In the genomic region with DNA sequence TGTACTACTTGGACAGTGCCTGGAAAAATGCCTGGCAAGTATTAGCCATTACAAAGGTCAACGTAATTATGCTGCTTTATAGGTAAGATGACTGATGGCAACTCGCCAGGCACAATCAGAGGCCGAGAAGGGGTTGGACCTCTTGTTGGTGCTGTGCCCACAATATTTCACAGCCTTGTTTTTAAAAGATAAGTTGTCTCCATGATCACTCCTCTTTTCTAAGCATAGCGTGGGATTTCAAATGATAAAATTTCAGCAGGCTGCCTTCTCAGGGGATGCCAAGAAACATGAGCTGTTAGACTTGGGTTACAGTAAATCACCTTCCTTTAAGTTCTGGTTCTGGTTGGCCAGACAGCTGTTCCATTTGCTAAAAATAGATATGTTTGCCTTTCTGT, we compare ENCODE assay signal across 12 cellular contexts. TPM values are rescaled to one million over a fixed set of nuclear protein-coding genes. Genes with fewer than 3 reads are reported as not detected.
DNase-seq lines count a peak whose midpoint lies in the region; ATAC-seq and TF ChIP-seq lines count a peak whose summit lies in the region.
"Had no signal": no experiment of that assay in that cellular context is flagged by ENCODE, and none has a peak within 500 bp of the region (broad histone marks: within the 10 kb centered on the region; RNA-seq: fewer than 3 reads in every experiment).

No MANE protein-coding gene starts in this region.

- no peaks in the 10 kb centered on the region for H3K9me3 ChIP-seq in CD8-positive, alpha-beta memory T cell (ENCODE audit: low read length)
- no peaks in the 10 kb centered on the region for H3K9me3 ChIP-seq in colonic mucosa
- H3K9me3 ChIP-seq: esophagus muscularis mucosa had no signal

- in situ Hi-C loops in GM13976 (cut with MboI; ENCODE audit: low sequenced_read_pairs, unreplicated experiment): no loop called here

- H3K9ac ChIP-seq in colonic mucosa (ENCODE audit: low read depth in 2 of 2, low read length in 2 of 2) (no peak overlapping the region), rectal smooth muscle tissue (ENCODE audit: low read length) (no peak overlapping the region)

- POLR2A ChIA-PET in CD8-positive, alpha-beta memory T cell (lab: Charles Lee): interaction anchor here (0.9 kb wide), 1 partner anchor 324 kb away, joined by 3 read pairs; a partner anchor contains a TSS

- peaks cover 4 to 9% of the 10 kb centered on the region in 2 donors for H3K27me3 Mint-ChIP-seq in CD8-positive, alpha-beta memory T cell

- peaks cover 45% of the 10 kb centered on the region for H3K4me1 ChIP-seq in CD8-positive, alpha-beta memory T cell (ENCODE audit: insufficient read depth, low read length)
- H3K4me1 ChIP-seq in colonic mucosa: peaks cover 5% of the 10 kb centered on the region
- H3K4me1 ChIP-seq in rectal smooth muscle tissue (ENCODE audit: control insufficient read depth, insufficient read depth, low read length): peaks cover 16% of the 10 kb centered on the region

- TF ChIP-seq CTCF in colonic mucosa (IDR thresholded peaks at IDR 0.05): no peak
- TF ChIP-seq CTCF in GM13976 (IDR thresholded peaks at IDR 0.05; ENCODE audit: borderline replicate concordance, control extremely low read depth, extremely low read depth, insufficient read depth, missing control alignments): no peak

- H3K4me3 ChIP-seq in CD8-positive, alpha-beta memory T cell (ENCODE audit: low read length): peak overlapping the region; percentile 16
- no peak overlapping the region for H3K4me3 ChIP-seq in colonic mucosa
- no peak overlapping the region for H3K4me3 ChIP-seq in rectal smooth muscle tissue (ENCODE audit: low read length)

- no peaks in the 10 kb centered on the region for H3K27me3 ChIP-seq in CD8-positive, alpha-beta memory T cell (ENCODE audit: insufficient read depth, low read length, poor library complexity, severe bottlenecking)
- H3K27me3 ChIP-seq in colonic mucosa: peaks cover 36% of the 10 kb centered on the region
- peaks cover 4% of the 10 kb centered on the region for H3K27me3 ChIP-seq in rectal smooth muscle tissue (ENCODE audit: control insufficient read depth, insufficient read depth, low read length)

- CTCF ChIA-PET in CD8-positive, alpha-beta memory T cell (lab: Charles Lee): interaction anchor here (1.5 to 1.6 kb wide), 4 partner anchors 27 to 182 kb away, joined by 3 to 5 read pairs (median 4); no protein-coding TSS in a partner anchor

- peaks cover 0 to 7% (median 1%) of the 10 kb centered on the region in 3 donors for H3K36me3 Mint-ChIP-seq in CD8-positive, alpha-beta memory T cell

- no peaks in the 10 kb centered on the region for H3K36me3 ChIP-seq in CD8-positive, alpha-beta memory T cell (ENCODE audit: insufficient read depth, low read length)
- H3K36me3 ChIP-seq in colonic mucosa: no peaks in the 10 kb centered on the region
- H3K36me3 ChIP-seq in rectal smooth muscle tissue (ENCODE audit: control insufficient read depth, insufficient read depth, low read length): no peaks in the 10 kb centered on the region
- H3K36me3 ChIP-seq: esophagus muscularis mucosa had no signal

- ATAC-seq in HG02885 (IDR thresholded peaks at IDR 0.05; ENCODE audit: poor library complexity, unreplicated experiment) (no peak), HG02840 (IDR thresholded peaks at IDR 0.05; ENCODE audit: low FRiP score, unreplicated experiment) (no peak)

- DNase-seq in CD8-positive, alpha-beta memory T cell: no peak
- DNase-seq in M059J (ENCODE audit: low read depth) (peak; percentile 34), colonic mucosa (peak; percentile 27), retina (no peak), GM13976 (ENCODE audit: low spot score) (no peak)
- DNase-seq: activated CD4-positive, CD25-positive, alpha-beta regulatory T cell treated with anti-CD3 and anti-CD28 coated beads, Interleukin-2, amount 50 U/mL, for 72 hours; NCI-H2081 treated with DMSO at 0.1 percent for 48 hours had no signal

- H3K4me1 Mint-ChIP-seq in CD8-positive, alpha-beta memory T cell: peaks cover 75 to 80% (median 77%) of the 10 kb centered on the region in 3 donors

- H3K27ac ChIP-seq in CD8-positive, alpha-beta memory T cell (ENCODE audit: low read depth, low read length): no peak overlapping the region
- H3K27ac ChIP-seq in colonic mucosa (no peak overlapping the region), rectal smooth muscle tissue (ENCODE audit: low read depth, low read length) (peak overlapping the region; percentile 95)
- H3K27ac ChIP-seq: esophagus muscularis mucosa had no signal

- H3K9me3 Mint-ChIP-seq in CD8-positive, alpha-beta memory T cell: no peaks in the 10 kb centered on the region

- intact Hi-C loops in colonic mucosa (cut with DNase I): no loop called here

- H3K4me3 Mint-ChIP-seq in CD8-positive, alpha-beta memory T cell: peak overlapping the region; percentile 88 to 97 (median 95)

- peak overlapping the region; percentile 70 to 99 (median 92) for H3K27ac Mint-ChIP-seq in CD8-positive, alpha-beta memory T cell

RNA-seq across cellular contexts. Expression of a gene that starts 26.9 kb away (rescaled TPM):
- 100 to 1,000 TPM; 159 to 171 TPM for total RNA-seq in CD8-positive, alpha-beta memory T cell
- 285 TPM for polyA plus RNA-seq in CD8-positive, alpha-beta memory T cell
- 4.3 and 5.6 TPM in 2 replicates for total RNA-seq in M059J (2014; rRNA removed; shearing (Covaris generic))
- total RNA-seq in colonic mucosa: 1 to 10 TPM; 1.5 to 5.7 TPM
- total RNA-seq: RPMI7951 had no signal

Comparison
In these comparisons a context has a peak if more than half of its experiments do, and no peak if none do; other contexts are left out.
1. DNase-seq: peak in M059J (single experiment) and colonic mucosa (single experiment); none in CD8-positive, alpha-beta memory T cell (0 of 5), retina (single experiment) and GM13976 (single experiment).
2. RNA of a gene that starts 26.9 kb away (total RNA-seq): 159 to 171 TPM in CD8-positive, alpha-beta memory T cell; 1.5 to 5.7 TPM in colonic mucosa and 4.3 to 5.6 TPM in M059J; every median in the first group is over 10 times any median in the second.